Comparison of ENCODE assay signal across 10 cellular contexts in the genomic region with DNA sequence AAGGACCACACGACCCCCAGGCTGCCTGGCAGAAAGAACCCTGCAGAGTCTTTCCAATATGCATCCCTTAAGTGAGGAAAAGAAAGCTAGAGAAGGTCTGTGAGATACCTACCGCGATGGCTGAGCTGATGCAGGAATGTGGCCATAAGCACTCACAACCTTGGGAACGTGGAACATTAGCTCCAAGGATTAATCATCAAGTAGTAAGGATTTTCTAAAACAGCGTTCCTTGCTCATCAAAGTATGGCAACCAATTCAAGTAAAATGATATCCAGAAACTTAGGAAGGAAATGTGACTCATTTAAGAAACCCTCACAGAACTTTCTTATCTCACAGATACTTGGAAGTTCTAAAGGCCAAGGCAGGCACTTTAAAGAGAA. TPM values are rescaled to one million over a fixed set of nuclear protein-coding genes. Genes with fewer than 3 reads are reported as not detected.
A peak's percentile ranks its signal among the peaks of the same experiment; 100 is the strongest.
DNase-seq lines count a peak whose midpoint lies in the region; ATAC-seq and TF ChIP-seq lines count a peak whose summit lies in the region.
"Had no signal": no experiment of that assay in that cellular context is flagged by ENCODE, and none has a peak within 500 bp of the region (broad histone marks: within the 10 kb centered on the region; RNA-seq: fewer than 3 reads in every experiment).

No MANE protein-coding gene starts in this region.

- TF ChIP-seq POLR2A in gastroesophageal sphincter (IDR thresholded peaks at IDR 0.05) = no peak

- no peak for TF ChIP-seq EP300 in gastroesophageal sphincter (IDR thresholded peaks at IDR 0.05)

- H3K36me3 ChIP-seq in gastroesophageal sphincter (no peaks in the 10 kb centered on the region), tibial artery (no peaks in the 10 kb centered on the region)

- H3K4me3 Mint-ChIP-seq in activated naive CD4-positive, alpha-beta T cell treated with anti-CD3 and anti-CD28 coated beads, Interleukin-2, amount 50 U/mL, for 24 hours = peak overlapping the region; percentile 64
- peak overlapping the region; percentile 53 for H3K4me3 Mint-ChIP-seq in activated T-helper 1 cell treated with anti-CD3 and anti-CD28 coated beads, Interleukin-12 subunit alpha, Interleukin-12 subunit beta, Interleukin-2, Interleukin-4 antibody, amounts not matched to agents 30 ng/mL and 10 ng/mL and 1 ng/mL, durations not matched to agents 14 hours and 24 hours and 36 hours

- DNase-seq in activated naive CD4-positive, alpha-beta T cell (lab: John Stamatoyannopoulos, UW) = no peak
- DNase-seq in activated T-helper 1 cell treated with anti-CD3 and anti-CD28 coated beads, Interleukin-12 subunit alpha, Interleukin-12 subunit beta, Interleukin-2, Interleukin-4 antibody, amounts not matched to agents 30 ng/mL and 10 ng/mL and 1 ng/mL, durations not matched to agents 14 hours and 24 hours and 36 hours (ENCODE audit: low spot score) = no peak
- DNase-seq in tibial artery = no peak
- DNase-seq in NCI-H2081 treated with DMSO at 0.1 percent for 48 hours (lab: John Stamatoyannopoulos, UW) = no peak
- DNase-seq in NCI-H1694 treated with DMSO at 0.1 percent for 48 hours (lab: John Stamatoyannopoulos, UW) = no peak
- DNase-seq: NCI-H1048; stimulated activated CD4-positive, alpha-beta T cell treated with anti-CD3 and anti-CD28 coated beads, Interleukin-15, amount 100 ng/mL, for 24 hours had no signal

- peaks cover 91% of the 10 kb centered on the region for H3K4me1 Mint-ChIP-seq in activated naive CD4-positive, alpha-beta T cell treated with anti-CD3 and anti-CD28 coated beads, Interleukin-2, amount 50 U/mL, for 24 hours
- peaks cover 69% of the 10 kb centered on the region for H3K4me1 Mint-ChIP-seq in activated T-helper 1 cell treated with anti-CD3 and anti-CD28 coated beads, Interleukin-12 subunit alpha, Interleukin-12 subunit beta, Interleukin-2, Interleukin-4 antibody, amounts not matched to agents 30 ng/mL and 10 ng/mL and 1 ng/mL, durations not matched to agents 14 hours and 24 hours and 36 hours (ENCODE audit: low read depth)

- H3K27ac ChIP-seq in gastroesophageal sphincter (peak overlapping the region in 3 of 4 donors; percentile 36 to 89 (median 69)), tibial artery (peak overlapping the region; percentile 73 to 79)

- no peaks in the 10 kb centered on the region for H3K27me3 Mint-ChIP-seq in activated naive CD4-positive, alpha-beta T cell treated with anti-CD3 and anti-CD28 coated beads, Interleukin-2, amount 50 U/mL, for 24 hours
- H3K27me3 Mint-ChIP-seq in activated T-helper 1 cell treated with anti-CD3 and anti-CD28 coated beads, Interleukin-12 subunit alpha, Interleukin-12 subunit beta, Interleukin-2, Interleukin-4 antibody, amounts not matched to agents 30 ng/mL and 10 ng/mL and 1 ng/mL, durations not matched to agents 14 hours and 24 hours and 36 hours (ENCODE audit: insufficient read depth) = no peaks in the 10 kb centered on the region

- H3K36me3 Mint-ChIP-seq in activated naive CD4-positive, alpha-beta T cell treated with anti-CD3 and anti-CD28 coated beads, Interleukin-2, amount 50 U/mL, for 24 hours = no peaks in the 10 kb centered on the region
- H3K36me3 Mint-ChIP-seq in activated T-helper 1 cell treated with anti-CD3 and anti-CD28 coated beads, Interleukin-12 subunit alpha, Interleukin-12 subunit beta, Interleukin-2, Interleukin-4 antibody, amounts not matched to agents 30 ng/mL and 10 ng/mL and 1 ng/mL, durations not matched to agents 14 hours and 24 hours and 36 hours (ENCODE audit: low read depth) = peaks cover 3% of the 10 kb centered on the region

- WGBS in gastroesophageal sphincter (ENCODE audit: low coverage in 1 of 2), 2 donors = 20 to 25% methylated on average over 4 to 5 of the region's 5 CpGs

- H3K4me3 ChIP-seq in gastroesophageal sphincter (no peak overlapping the region), tibial artery (no peak overlapping the region)

- no peaks in the 10 kb centered on the region for H3K9me3 Mint-ChIP-seq in activated naive CD4-positive, alpha-beta T cell treated with anti-CD3 and anti-CD28 coated beads, Interleukin-2, amount 50 U/mL, for 24 hours
- H3K9me3 Mint-ChIP-seq in activated T-helper 1 cell treated with anti-CD3 and anti-CD28 coated beads, Interleukin-12 subunit alpha, Interleukin-12 subunit beta, Interleukin-2, Interleukin-4 antibody, amounts not matched to agents 30 ng/mL and 10 ng/mL and 1 ng/mL, durations not matched to agents 14 hours and 24 hours and 36 hours = no peaks in the 10 kb centered on the region

- H3K27me3 ChIP-seq in gastroesophageal sphincter = no peaks in the 10 kb centered on the region
- H3K27me3 ChIP-seq in tibial artery = no peaks in the 10 kb centered on the region

- no peak for ATAC-seq in gastroesophageal sphincter
- ATAC-seq in GM19397 (IDR thresholded peaks at IDR 0.05; ENCODE audit: unreplicated experiment) = no peak

- TF ChIP-seq CTCF in gastroesophageal sphincter (IDR thresholded peaks at IDR 0.05) = no peak
- no peak for TF ChIP-seq CTCF in tibial artery (IDR thresholded peaks at IDR 0.05)

- H3K4me1 ChIP-seq in gastroesophageal sphincter (peaks cover 7 to 94% (median 48%) of the 10 kb centered on the region in 3 donors), tibial artery (peaks cover 0 to 93% (median 59%) of the 10 kb centered on the region in 4 donors)

- intact Hi-C loops in activated T-helper 1 cell treated with anti-CD3 and anti-CD28 coated beads, Interleukin-12 subunit alpha, Interleukin-12 subunit beta, Interleukin-2, Interleukin-4 antibody, amounts not matched to agents 30 ng/mL and 10 ng/mL and 1 ng/mL, durations not matched to agents 14 hours and 24 hours and 36 hours (cut with micrococcal nuclease) = loop anchor here (5.0 kb wide), 1 partner anchor 70 kb away; no protein-coding TSS in a partner anchor
- intact Hi-C loops in tibial artery (cut with DNase I; ENCODE audit: low total_unique reads) = no loop called here

- H3K9me3 ChIP-seq in gastroesophageal sphincter (no peaks in the 10 kb centered on the region), tibial artery (no peaks in the 10 kb centered on the region)

- H3K27ac Mint-ChIP-seq in activated naive CD4-positive, alpha-beta T cell treated with anti-CD3 and anti-CD28 coated beads, Interleukin-2, amount 50 U/mL, for 24 hours = peak overlapping the region; percentile 86
- H3K27ac Mint-ChIP-seq in activated T-helper 1 cell treated with anti-CD3 and anti-CD28 coated beads, Interleukin-12 subunit alpha, Interleukin-12 subunit beta, Interleukin-2, Interleukin-4 antibody, amounts not matched to agents 30 ng/mL and 10 ng/mL and 1 ng/mL, durations not matched to agents 14 hours and 24 hours and 36 hours = peak overlapping the region; percentile 26

RNA-seq across cellular contexts. Expression of a gene that starts 12.8 kb away (rescaled TPM):
- total RNA-seq in activated T-helper 1 cell treated with anti-CD3 and anti-CD28 coated beads, Interleukin-12 subunit alpha, Interleukin-12 subunit beta, Interleukin-2, Interleukin-4 antibody, amounts not matched to agents 30 ng/mL and 10 ng/mL and 1 ng/mL, durations not matched to agents 14 hours and 24 hours and 36 hours = 30.5 and 31.7 TPM in 2 replicates
- total RNA-seq in gastroesophageal sphincter = 100 to 1,000 TPM in 2 of 4 donors, 10 to 100 TPM in 2; 73.1 to 171 (median 107) TPM
